In genomic region chr19:50269653-50270052, GRCh38 we compare ENCODE assay signal across 1 cellular context.
TF ChIP-seq lines count a peak whose summit lies in the region.

No MANE protein-coding gene starts in this region.

TF ChIP-seq in K562, 482 proteins besides CTCF, POLR2A, EP300 and RAD21 (continued from another document and continues in another):
- TF ChIP-seq GMEB1 (CRISPR knock-in tag; IDR thresholded peaks at IDR 0.05) (no peak), CXXC5 (CRISPR knock-in tag; IDR thresholded peaks at IDR 0.05) (peak; percentile 63), RHOXF2B (CRISPR knock-in tag; conservative IDR thresholded peaks at IDR 0.05) (no peak), SMARCC2 (IDR thresholded peaks at IDR 0.05; ENCODE audit: low read depth) (peak; percentile 92), ETV6 (IDR thresholded peaks at IDR 0.05; ENCODE audit: borderline replicate concordance in 1 of 2, low read depth in 2 of 2, low read length in 1 of 2) (peak in 1 of 2 experiments; percentile 40; a peak in 1 of 4 replicates), ETV6 (CRISPR knock-in tag; IDR thresholded peaks at IDR 0.05; ENCODE audit: borderline replicate concordance) (no peak), GATAD2B (IDR thresholded peaks at IDR 0.05; ENCODE audit: borderline replicate concordance) (peak; percentile 71; the same call in 1 of the 2 replicates), PHTF2 (CRISPR knock-in tag; IDR thresholded peaks at IDR 0.05) (no peak), EP400 (IDR thresholded peaks at IDR 0.05) (no peak), C11orf30 (IDR thresholded peaks at IDR 0.05; ENCODE audit: low read depth) (no peak), FOXJ2 (tag; IDR thresholded peaks at IDR 0.05) (no peak), ZBTB49 (CRISPR knock-in tag; IDR thresholded peaks at IDR 0.05; ENCODE audit: borderline replicate concordance) (no peak), TSHZ1 (CRISPR knock-in tag; IDR thresholded peaks at IDR 0.05) (no peak), ZSCAN29 (IDR thresholded peaks at IDR 0.05) (no peak), ZNF444 (CRISPR knock-in tag; IDR thresholded peaks at IDR 0.05) (no peak), RCOR1 (IDR thresholded peaks at IDR 0.05; ENCODE audit: borderline replicate concordance in 1 of 2, low read depth in 2 of 2, low read length in 2 of 2) (peak in 1 of 2 experiments; percentile 82; a peak in 3 of 4 replicates), FOXP4 (CRISPR knock-in tag; IDR thresholded peaks at IDR 0.05; ENCODE audit: borderline replicate concordance) (no peak), CREB3 (tag; conservative IDR thresholded peaks at IDR 0.05; ENCODE audit: low read depth) (no peak), RBM15 (IDR thresholded peaks at IDR 0.05; ENCODE audit: insufficient read depth, low read length) (no peak), ZNF253 (CRISPR knock-in tag; conservative IDR thresholded peaks at IDR 0.05) (no peak), BDP1 (IDR thresholded peaks at IDR 0.05; ENCODE audit: insufficient read depth, insufficient read length) (no peak), CTBP1 (IDR thresholded peaks at IDR 0.05; ENCODE audit: borderline replicate concordance) (peak; percentile 91), MYNN (IDR thresholded peaks at IDR 0.05) (peak; percentile 92), MYNN (CRISPR knock-in tag; IDR thresholded peaks at IDR 0.05) (no peak), ZNF224 (CRISPR knock-in tag; IDR thresholded peaks at IDR 0.05) (no peak), ARNT (IDR thresholded peaks at IDR 0.05) (0 out of 4 replicates have a peak, but pooled peaks of 1 of the 2 experiments have one; percentile 60), KLF13 (tag; IDR thresholded peaks at IDR 0.05; ENCODE audit: borderline replicate concordance, low read depth) (no peak), RBM17 (IDR thresholded peaks at IDR 0.05; ENCODE audit: borderline replicate concordance, low read depth, low read length) (no peak), ZNF277 (CRISPR knock-in tag; IDR thresholded peaks at IDR 0.05; ENCODE audit: borderline replicate concordance) (no peak), TEAD1 (CRISPR knock-in tag; IDR thresholded peaks at IDR 0.05) (peak in 1 of 2 experiments; percentile 84; a peak in 2 of 4 replicates), IRF9 (tag; IDR thresholded peaks at IDR 0.05) (no peak), YBX1 (IDR thresholded peaks at IDR 0.05) (no peak), ZNF644 (tag; IDR thresholded peaks at IDR 0.05; ENCODE audit: low read depth) (peak; percentile 70), U2AF1 (optimal IDR thresholded peaks at IDR 0.05; ENCODE audit: low read depth, low read length) (no peak), SIRT6 (IDR thresholded peaks at IDR 0.05; ENCODE audit: low read depth, low read length) (no peak), ZC3H11A (IDR thresholded peaks at IDR 0.05; ENCODE audit: low read depth, low read length) (no peak), ZBTB5 (IDR thresholded peaks at IDR 0.05) (no peak), ZNF707 (CRISPR knock-in tag; conservative IDR thresholded peaks at IDR 0.05) (no peak), SMAD3 (CRISPR knock-in tag; conservative IDR thresholded peaks at IDR 0.05) (peak; percentile 85; the same call in 1 of the 2 replicates), ETV5 (CRISPR knock-in tag; IDR thresholded peaks at IDR 0.05; ENCODE audit: low read depth) (peak; percentile 46; the same call in 1 of the 2 replicates), GATA2 (CRISPR knock-in tag; IDR thresholded peaks at IDR 0.05) (peak; percentile 97), NR2C2 (CRISPR knock-in tag; IDR thresholded peaks at IDR 0.05) (no peak), NR2C2 (tag; IDR thresholded peaks at IDR 0.05) (no peak), ZKSCAN3 (CRISPR knock-in tag; IDR thresholded peaks at IDR 0.05) (no peak), ZNF395 (CRISPR knock-in tag; IDR thresholded peaks at IDR 0.05) (peak; percentile 95), CBFA2T2 (conservative IDR thresholded peaks at IDR 0.05) (peak; percentile 98), GTF2F1 (IDR thresholded peaks at IDR 0.05; ENCODE audit: low read depth, low read length) (no peak), NFE2 (IDR thresholded peaks at IDR 0.05; ENCODE audit: low read depth) (no peak), THRAP3 (IDR thresholded peaks at IDR 0.05; ENCODE audit: borderline replicate concordance) (no peak), DIDO1 (tag; IDR thresholded peaks at IDR 0.05; ENCODE audit: low read depth) (0 out of 2 replicates have a peak, but pooled peaks have one; percentile 37), RBM25 (IDR thresholded peaks at IDR 0.05; ENCODE audit: low read depth, low read length, severe bottlenecking) (no peak), SAFB2 (IDR thresholded peaks at IDR 0.05; ENCODE audit: borderline replicate concordance, low read depth, low read length, severe bottlenecking) (no peak), ZNF146 (CRISPR knock-in tag; IDR thresholded peaks at IDR 0.05; ENCODE audit: unreplicated experiment) (no peak), RFX5 (IDR thresholded peaks at IDR 0.05; ENCODE audit: low read depth, low read length) (no peak), ZFP36 (IDR thresholded peaks at IDR 0.05; ENCODE audit: low read depth, low read length, partially characterized antibody) (no peak), MTF1 (CRISPR knock-in tag; IDR thresholded peaks at IDR 0.05; ENCODE audit: borderline replicate concordance) (no peak), ZNF445 (CRISPR knock-in tag; IDR thresholded peaks at IDR 0.05; ENCODE audit: low read depth) (no peak), ETS2 (tag; IDR thresholded peaks at IDR 0.05; ENCODE audit: borderline replicate concordance, poor library complexity, severe bottlenecking) (no peak), ZNF764 (CRISPR knock-in tag; IDR thresholded peaks at IDR 0.05; ENCODE audit: low read depth) (no peak), ZFPM2 (CRISPR knock-in tag; IDR thresholded peaks at IDR 0.05) (no peak)
